8 cellular contexts compared by ENCODE assay signal in genomic region chr22:35301370-35301874, GRCh38. TPM values are rescaled to one million over a fixed set of nuclear protein-coding genes. Genes with fewer than 3 reads are reported as not detected.
A peak's percentile ranks its signal among the peaks of the same experiment; 100 is the strongest.
DNase-seq lines count a peak whose midpoint lies in the region; ATAC-seq, FAIRE-seq and TF ChIP-seq lines count a peak whose summit lies in the region.

No MANE protein-coding gene starts in this region.

- H3K4me3 Mint-ChIP-seq in GM23338 = peak overlapping the region; percentile 88; the same call in 2 of the 3 replicates

- H3K9me2 ChIP-seq in GM23338 (ENCODE audit: insufficient read depth) = no peaks in the 10 kb centered on the region

- H4K20me1 ChIP-seq in GM23338 (replicated peaks; ENCODE audit: insufficient read depth) (peaks cover 5% of the 10 kb centered on the region), endothelial cell of umbilical vein (replicated peaks; ENCODE audit: control insufficient read depth, extremely low read depth, insufficient read depth, low read length) (no peaks in the 10 kb centered on the region), osteoblast (ENCODE audit: insufficient read depth, low read length) (no peaks in the 10 kb centered on the region)

- TF ChIP-seq CTCF in GM23338 (conservative IDR thresholded peaks at IDR 0.05; ENCODE audit: low read depth in 2 of 2) (no peak), endothelial cell of umbilical vein (IDR thresholded peaks at IDR 0.05; ENCODE audit: extremely low read depth in 1 of 2, insufficient read depth in 1 of 2, low read depth in 1 of 2, low read length in 2 of 2) (no peak), osteoblast (IDR thresholded peaks at IDR 0.05; ENCODE audit: extremely low read depth, low read depth, low read length) (no peak), GM10248 (IDR thresholded peaks at IDR 0.05; ENCODE audit: control extremely low read depth, extremely low read depth, low read depth, missing control alignments) (no peak)

- intact Hi-C loops in endothelial cell of umbilical vein (cut with micrococcal nuclease) = no loop called here

- DNase-seq in GM23338 (ENCODE audit: low spot score) (peak; percentile 31), RPMI7951 (ENCODE audit: low read depth) (peak; percentile 83), endothelial cell of umbilical vein (ENCODE audit: low read depth, low spot score) (no peak), osteoblast (ENCODE audit: insufficient read length, low spot score, missing footprints) (peak; percentile 89), NCI-H1436 treated with DMSO at 0.1 percent for 48 hours (lab: John Stamatoyannopoulos, UW) (no peak), germinal center (ENCODE audit: low spot score) (no peak), GM10248 (ENCODE audit: extremely low spot score) (no peak)

- H3K79me2 ChIP-seq in GM23338 (replicated peaks; ENCODE audit: insufficient read depth) (no peaks in the 10 kb centered on the region; the same call in 1 of the 2 replicates), endothelial cell of umbilical vein (ENCODE audit: control insufficient read depth, insufficient read depth, low read length) (peaks cover 12% of the 10 kb centered on the region), osteoblast (ENCODE audit: insufficient read depth, low read length) (peaks cover 42% of the 10 kb centered on the region)

- POLR2A ChIA-PET in endothelial cell of umbilical vein (lab: Charles Lee) = no interaction called here
- POLR2A ChIA-PET in GM10248 (lab: Yijun Ruan, JAX) = no interaction called here

- no peaks in the 10 kb centered on the region for H3K9me1 ChIP-seq in endothelial cell of umbilical vein (replicated peaks; ENCODE audit: control insufficient read depth, extremely low read depth, insufficient read depth, low read length)

- CTCF ChIA-PET in endothelial cell of umbilical vein (lab: Charles Lee) = no interaction called here
- CTCF ChIA-PET in GM10248 (lab: Yijun Ruan, JAX) = interaction anchor here (1.2 kb wide), 1 partner anchor 44 kb away, joined by 3 read pairs; the partner anchor contains the start of gene HMGXB4

- dilution Hi-C loops in endothelial cell of umbilical vein (cut with MboI; ENCODE audit: extremely low pct_ligation_motif_present, low sequenced_read_pairs) = no loop called here

- no peak for TF ChIP-seq POLR2A in endothelial cell of umbilical vein (IDR thresholded peaks at IDR 0.05; ENCODE audit: low read depth, low read length)

- H3K4me3 ChIP-seq in GM23338 (no peak overlapping the region), endothelial cell of umbilical vein (replicated peaks in 1 of 3; ENCODE audit: insufficient read depth in 1 of 3, low read depth in 1 of 3, low read length in 3 of 3) (no peak overlapping the region), osteoblast (ENCODE audit: insufficient read depth, low read length) (peak overlapping the region; percentile 90)

- no peaks in the 10 kb centered on the region for H3K9me3 Mint-ChIP-seq in GM23338

- H3K27me3 Mint-ChIP-seq in GM23338 (ENCODE audit: insufficient read depth, low read depth, poor library complexity) = peaks cover 13% of the 10 kb centered on the region

- H3K4me1 Mint-ChIP-seq in GM23338 = peaks cover 5% of the 10 kb centered on the region

- no peak overlapping the region for H3K27ac ChIP-seq in GM23338 (ENCODE audit: low read depth)
- H3K27ac ChIP-seq in endothelial cell of umbilical vein (ENCODE audit: insufficient read depth, low read depth, low read length) = no peak overlapping the region
- H3K27ac ChIP-seq in osteoblast (ENCODE audit: low read depth, low read length) = peak overlapping the region; percentile 100

- no peaks in the 10 kb centered on the region for H3K4me1 ChIP-seq in GM23338 (ENCODE audit: insufficient read depth)
- H3K4me1 ChIP-seq in endothelial cell of umbilical vein (ENCODE audit: control insufficient read depth, extremely low read depth, insufficient read depth, low read length) = peaks cover 12% of the 10 kb centered on the region
- H3K4me1 ChIP-seq in osteoblast (ENCODE audit: insufficient read depth, low read length) = peaks cover 48% of the 10 kb centered on the region

- H3F3A ChIP-seq in GM23338 (replicated peaks; ENCODE audit: low read depth) = peaks cover 18% of the 10 kb centered on the region

- no TSS peak for BruUV-seq in endothelial cell of umbilical vein (replicated peaks; lab: Mats Ljungman, UMichigan)

- no peak overlapping the region for H3K4me2 ChIP-seq in GM23338
- H3K4me2 ChIP-seq in endothelial cell of umbilical vein (ENCODE audit: insufficient read depth, low read length) = peak overlapping the region; percentile 76
- H3K4me2 ChIP-seq in osteoblast (ENCODE audit: insufficient read depth, low read length) = peak overlapping the region; percentile 93

- FAIRE-seq in endothelial cell of umbilical vein (lab: Jason Lieb, UNC) = no peak

- H3K36me3 Mint-ChIP-seq in GM23338 (ENCODE audit: low read depth) = no peaks in the 10 kb centered on the region

- H3K36me3 ChIP-seq in GM23338 (ENCODE audit: insufficient read depth) = peaks cover 2% of the 10 kb centered on the region; the same call in 1 of the 2 replicates
- H3K36me3 ChIP-seq in endothelial cell of umbilical vein (ENCODE audit: control insufficient read depth in 2 of 2, extremely low read depth in 1 of 2, insufficient read depth in 2 of 2, low read length in 2 of 2) = no peaks in the 10 kb centered on the region
- H3K36me3 ChIP-seq in osteoblast (ENCODE audit: insufficient read depth, low read length) = peaks cover 21% of the 10 kb centered on the region

- H3K27ac Mint-ChIP-seq in GM23338 = no peak overlapping the region

- H3K9ac ChIP-seq in endothelial cell of umbilical vein (replicated peaks; ENCODE audit: extremely low read depth, insufficient read depth, low read length) = no peak overlapping the region

- H2AFZ ChIP-seq in GM23338 (no peak overlapping the region), endothelial cell of umbilical vein (ENCODE audit: low read depth, low read length) (no peak overlapping the region), osteoblast (ENCODE audit: low read length) (no peak overlapping the region)

- H3K9me3 ChIP-seq in endothelial cell of umbilical vein (replicated peaks; ENCODE audit: control insufficient read depth, insufficient read depth, low read length) (no peaks in the 10 kb centered on the region), osteoblast (ENCODE audit: low read depth, low read length) (no peaks in the 10 kb centered on the region)

- ATAC-seq in GM23338 (no peak), GM21786 (IDR thresholded peaks at IDR 0.05; ENCODE audit: unreplicated experiment) (no peak)

- H3K27me3 ChIP-seq in GM23338 (ENCODE audit: insufficient read depth) (no peaks in the 10 kb centered on the region), endothelial cell of umbilical vein (ENCODE audit: control insufficient read depth in 2 of 2, insufficient read depth in 2 of 2, low read length in 2 of 2) (no peaks in the 10 kb centered on the region), osteoblast (ENCODE audit: insufficient read depth, low read length) (no peaks in the 10 kb centered on the region)

TF ChIP-seq in GM23338, 12 proteins besides CTCF, POLR2A, EP300 and RAD21 (continues in another document):
- no peak for TF ChIP-seq CREB1 (CRISPR knock-in tag; IDR thresholded peaks at IDR 0.05; ENCODE audit: low read depth)

TF ChIP-seq in endothelial cell of umbilical vein, 7 proteins besides CTCF, POLR2A, EP300 and RAD21:
- no peak for TF ChIP-seq POLR2AphosphoS5 (IDR thresholded peaks at IDR 0.05; ENCODE audit: insufficient read depth, low read depth, low read length)
- no peak for TF ChIP-seq FOS (IDR thresholded peaks at IDR 0.05; ENCODE audit: borderline replicate concordance, insufficient read depth, low read length)
- TF ChIP-seq GATA2 (IDR thresholded peaks at IDR 0.05; ENCODE audit: insufficient read depth, insufficient read length, low read depth, low read length) = no peak
- TF ChIP-seq, protein P1, sequence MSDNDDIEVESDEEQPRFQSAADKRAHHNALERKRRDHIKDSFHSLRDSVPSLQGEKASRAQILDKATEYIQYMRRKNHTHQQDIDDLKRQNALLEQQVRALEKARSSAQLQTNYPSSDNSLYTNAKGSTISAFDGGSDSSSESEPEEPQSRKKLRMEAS (IDR thresholded peaks at IDR 0.05; ENCODE audit: insufficient read depth, insufficient read length) = no peak
- TF ChIP-seq EZH2 (IDR thresholded peaks at IDR 0.05; ENCODE audit: borderline replicate concordance, low read depth, low read length, severe bottlenecking) = no peak
- no peak for TF ChIP-seq MYC (IDR thresholded peaks at IDR 0.05; ENCODE audit: low read depth, low read length)
- TF ChIP-seq JUN (IDR thresholded peaks at IDR 0.05; ENCODE audit: borderline replicate concordance, insufficient read depth, insufficient read length, low read depth) = no peak

RNA-seq across cellular contexts. Expression of gene TOM1, which starts 1.7 kb away (rescaled TPM):
- total RNA-seq in GM23338 (2014; rRNA removed; shearing (Covaris generic)) = 17.8 and 28.0 TPM in 2 replicates
- polyA plus RNA-seq in GM23338 (2016; fragmentation: Nextera tagmentation; extraction: Ambion mirVana) (9.1 and 10.9 TPM in 2 replicates), endothelial cell of umbilical vein (74.4 and 74.6 TPM in 2 replicates)
- total RNA-seq in RPMI7951 (2014; rRNA removed; shearing (Covaris generic)) = 17.2 and 19.7 TPM in 2 replicates
- total RNA-seq in endothelial cell of umbilical vein (36.4 and 44.5 TPM in 2 replicates), osteoblast (118 and 131 TPM in 2 replicates)
- polyA plus RNA-seq in endothelial cell of umbilical vein (2011; cell fraction: cytosol; rRNA removed) = 64.6 and 74.8 TPM in 2 replicates
- polyA plus RNA-seq in endothelial cell of umbilical vein (2011; cell fraction: nucleus; rRNA removed) = 57.8 and 92.1 TPM in 2 replicates
- polyA plus RNA-seq in endothelial cell of umbilical vein (2012) = 38.9 and 41.3 TPM in 2 replicates
- polyA minus RNA-seq in endothelial cell of umbilical vein = 100 and 123 TPM in 2 replicates
- polyA minus RNA-seq in endothelial cell of umbilical vein (2011; cell fraction: cytosol; rRNA and poly(A)+ RNA removed) = 12.3 TPM
- 59.4 and 79.5 TPM in 2 replicates for polyA minus RNA-seq in endothelial cell of umbilical vein (2011; cell fraction: nucleus; rRNA and poly(A)+ RNA removed)

RNA-seq across cellular contexts. Expression of gene HMGXB4, which starts 44.1 kb away (rescaled TPM):
- total RNA-seq in GM23338 (2014; rRNA removed; shearing (Covaris generic)) = 33.1 and 34.7 TPM in 2 replicates
- polyA plus RNA-seq in GM23338 (2016; fragmentation: Nextera tagmentation; extraction: Ambion mirVana) (56.7 and 64.9 TPM in 2 replicates), endothelial cell of umbilical vein (11.1 and 12.2 TPM in 2 replicates)
- total RNA-seq in RPMI7951 (2014; rRNA removed; shearing (Covaris generic)) = 11.3 and 16.7 TPM in 2 replicates
- total RNA-seq in endothelial cell of umbilical vein (29.5 and 30.5 TPM in 2 replicates), osteoblast (19.2 and 20.9 TPM in 2 replicates)
- 15.1 and 16.1 TPM in 2 replicates for polyA plus RNA-seq in endothelial cell of umbilical vein (2011; cell fraction: cytosol; rRNA removed)
- 28.3 and 44.3 TPM in 2 replicates for polyA plus RNA-seq in endothelial cell of umbilical vein (2011; cell fraction: nucleus; rRNA removed)
- polyA plus RNA-seq in endothelial cell of umbilical vein (2012) = 15.4 and 19.6 TPM in 2 replicates
- polyA minus RNA-seq in endothelial cell of umbilical vein = 38.6 and 43.1 TPM in 2 replicates
- polyA minus RNA-seq in endothelial cell of umbilical vein (2011; cell fraction: cytosol; rRNA and poly(A)+ RNA removed) = 10.9 TPM
- 72.8 and 106 TPM in 2 replicates for polyA minus RNA-seq in endothelial cell of umbilical vein (2011; cell fraction: nucleus; rRNA and poly(A)+ RNA removed)

Comparison
In these comparisons a context has a peak if more than half of its experiments do, and no peak if none do; other contexts are left out.
1. DNase-seq: peak in GM23338 (single experiment), RPMI7951 (single experiment) and osteoblast (single experiment); none in endothelial cell of umbilical vein (single experiment), NCI-H1436 treated with DMSO at 0.1 percent for 48 hours (single experiment), germinal center (single experiment) and GM10248 (single experiment).